In the genomic region with DNA sequence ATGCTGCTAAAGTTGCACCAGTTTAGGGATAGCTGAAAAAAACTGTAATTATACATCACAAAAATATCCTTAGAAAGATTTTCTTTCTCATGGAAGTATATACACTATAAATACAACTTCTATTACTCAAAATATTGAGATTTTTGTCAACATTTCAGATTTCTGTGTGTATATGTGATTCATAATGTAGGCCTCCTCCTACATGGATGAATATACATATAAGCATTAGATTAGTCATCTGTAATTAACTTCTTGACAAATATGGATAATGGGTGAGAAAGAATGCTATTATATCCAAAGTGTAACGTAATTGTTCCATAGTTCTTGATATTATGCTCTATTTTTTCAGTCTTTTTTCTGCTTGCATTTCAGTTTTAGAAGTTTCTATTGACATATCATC, we compare ENCODE assay signal across 29 cellular contexts.
"Had no signal": no experiment of that assay in that cellular context is flagged by ENCODE, and none has a peak within 500 bp of the region (broad histone marks: within the 10 kb centered on the region; RNA-seq: fewer than 3 reads in every experiment).

No MANE protein-coding gene starts in this region.

- H3K9ac ChIP-seq: KMS-11 had no signal

- H3K27me3 ChIP-seq: brain microvascular endothelial cell, MG63, Peyer's patch had no signal

- H3K36me3 Mint-ChIP-seq: activated naive CD8-positive, alpha-beta T cell had no signal

- H3K27ac ChIP-seq: brain microvascular endothelial cell, KMS-11, Peyer's patch had no signal

- H3K4me2 ChIP-seq: KMS-11 had no signal

- H3K27me3 Mint-ChIP-seq: activated B cell treated with CpG ODN at 0.5 μM for 24 hours; activated CD4-positive, alpha-beta T cell treated with anti-CD3 and anti-CD28 coated beads, Interleukin-2, amount 10 ng/mL, durations not matched to agents 24 days and 14 days; activated naive CD8-positive, alpha-beta T cell; activated T-helper 17 cell treated with anti-CD3 and anti-CD28 coated beads, Interleukin-2, amount 50 U/mL, for 72 hours; T-helper 17 cell had no signal

- H3K4me3 Mint-ChIP-seq: activated B cell treated with CpG ODN at 0.5 μM for 24 hours; activated CD4-positive, alpha-beta T cell treated with anti-CD3 and anti-CD28 coated beads, Interleukin-2, amount 10 ng/mL, durations not matched to agents 24 days and 14 days; activated naive CD4-positive, alpha-beta T cell treated with anti-CD3 and anti-CD28 coated beads for 36 hours; activated naive CD8-positive, alpha-beta T cell; activated T-helper 17 cell treated with anti-CD3 and anti-CD28 coated beads, Interleukin-2, amount 50 U/mL, for 72 hours; T-helper 17 cell had no signal

- H3K36me3 ChIP-seq: brain microvascular endothelial cell, MG63, Peyer's patch had no signal

- H3K9me3 ChIP-seq: MG63, Peyer's patch had no signal

- H3K4me3 ChIP-seq: MG63, Peyer's patch had no signal

- H3K9me3 Mint-ChIP-seq: activated B cell treated with CpG ODN at 0.5 μM for 24 hours; activated CD4-positive, alpha-beta T cell treated with anti-CD3 and anti-CD28 coated beads, Interleukin-2, amount 10 ng/mL, durations not matched to agents 24 days and 14 days; activated naive CD4-positive, alpha-beta T cell treated with anti-CD3 and anti-CD28 coated beads for 36 hours; activated T-helper 17 cell treated with anti-CD3 and anti-CD28 coated beads, Interleukin-2, amount 50 U/mL, for 72 hours had no signal

- ATAC-seq: activated T-helper 17 cell treated with anti-CD3 and anti-CD28 coated beads, Interleukin-2, amount 50 U/mL, for 72 hours; T-helper 17 cell had no signal

- H3K4me1 Mint-ChIP-seq: activated B cell treated with CpG ODN at 0.5 μM for 24 hours; activated CD4-positive, alpha-beta T cell treated with anti-CD3 and anti-CD28 coated beads, Interleukin-2, amount 10 ng/mL, durations not matched to agents 24 days and 14 days; activated T-helper 17 cell treated with anti-CD3 and anti-CD28 coated beads, Interleukin-2, amount 50 U/mL, for 72 hours; T-helper 17 cell had no signal

- H3K4me1 ChIP-seq: Peyer's patch had no signal

- DNase-seq: activated B cell treated with CpG ODN at 0.5 μM for 24 hours; activated CD4-positive, alpha-beta T cell treated with anti-CD3 and anti-CD28 coated beads for 1 hour; activated CD4-positive, alpha-beta T cell treated with anti-CD3 and anti-CD28 coated beads, Interleukin-2, amount 10 ng/mL, durations not matched to agents 24 days and 14 days; activated CD4-positive, alpha-beta T cell treated with anti-CD3 and anti-CD28 coated beads, Interleukin-2, amount 50 U/mL, for 48 hours; activated CD8-positive, alpha-beta memory T cell treated with anti-CD3 and anti-CD28 coated beads for 24 hours; activated gamma-delta T cell; activated naive CD4-positive, alpha-beta T cell treated with anti-CD3 and anti-CD28 coated beads for 36 hours; activated T-cell treated with anti-CD3 and anti-CD28 coated beads, Interleukin-2, amount 50 U/mL, for 48 hours; amygdala; brain microvascular endothelial cell; caudate nucleus; MG63; MV-4-11; NCI-H1092 treated with DMSO at 0.1 percent for 48 hours; NCI-H1417 treated with DMSO at 0.1 percent for 48 hours; NCI-H1694; NCI-H2029 treated with DMSO at 0.1 percent for 48 hours; NCI-H345; NCI-H510A; NCI-H526 treated with DMSO at 0.1 percent for 48 hours; NK-92 treated with Interleukin-12 subunit alpha and Interleukin-12 subunit beta, amount 100 ng/mL, for 24 hours; OCI-M1; Peyer's patch; SIG-M5; T-helper 17 cell; T-helper 9 cell had no signal

- H3K27ac Mint-ChIP-seq: activated B cell treated with CpG ODN at 0.5 μM for 24 hours; activated CD4-positive, alpha-beta T cell treated with anti-CD3 and anti-CD28 coated beads, Interleukin-2, amount 10 ng/mL, durations not matched to agents 24 days and 14 days; activated naive CD4-positive, alpha-beta T cell treated with anti-CD3 and anti-CD28 coated beads for 36 hours; activated naive CD8-positive, alpha-beta T cell; activated T-helper 17 cell treated with anti-CD3 and anti-CD28 coated beads, Interleukin-2, amount 50 U/mL, for 72 hours; T-helper 17 cell had no signal
